In the genomic region with DNA sequence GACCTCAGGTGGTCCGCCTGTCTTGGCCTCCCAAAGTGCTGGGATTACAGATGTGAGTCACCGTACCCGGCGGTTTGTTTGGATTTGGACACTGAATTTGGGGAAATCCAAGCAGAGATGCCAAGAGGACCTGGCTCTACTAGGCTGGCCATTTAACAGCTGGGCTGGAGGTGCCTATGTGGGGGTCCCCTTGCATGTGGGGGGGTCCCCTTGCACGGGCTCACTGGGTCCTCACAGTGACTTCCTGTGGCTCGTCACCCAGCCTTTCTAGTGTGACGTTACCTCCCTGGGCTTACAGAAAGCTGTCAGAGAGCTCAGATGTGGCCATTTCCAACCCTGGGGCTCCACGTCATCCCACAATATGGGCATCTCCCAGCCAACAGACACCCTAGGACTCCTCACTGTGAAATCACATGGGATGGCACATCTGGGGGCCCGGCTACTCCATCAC, we compare ENCODE assay signal across 12 cellular contexts. TPM values are rescaled to one million over a fixed set of nuclear protein-coding genes. Genes with fewer than 3 reads are reported as not detected.
DNase-seq lines count a peak whose midpoint lies in the region; ATAC-seq lines count a peak whose summit lies in the region.
"Had no signal": no experiment of that assay in that cellular context is flagged by ENCODE, and none has a peak within 500 bp of the region (broad histone marks: within the 10 kb centered on the region; RNA-seq: fewer than 3 reads in every experiment).

No MANE protein-coding gene starts in this region.

- peaks cover 22% of the 10 kb centered on the region for H3K4me1 Mint-ChIP-seq in activated CD8-positive, alpha-beta memory T cell treated with anti-CD3 and anti-CD28 coated beads, Interleukin-2, amount 10 ng/mL, durations not matched to agents 7 days and 5 days
- peaks cover 23% of the 10 kb centered on the region for H3K4me1 Mint-ChIP-seq in T-helper 1 cell treated with Interleukin-12 subunit alpha and Interleukin-12 subunit beta and Interleukin-4 antibody, amounts not matched to agents 30 μg/mL and 1 μg/mL, for 36 hours (ENCODE audit: low read depth)
- H3K4me1 Mint-ChIP-seq in stimulated activated memory B cell treated with anti-CD40 and anti-IgM and Interleukin-4, amounts not matched to agents 10 μg/mL and 1 μg/mL and 100 μg/mL, for 72 hours = peaks cover 43% of the 10 kb centered on the region

- peak overlapping the region; percentile 86 for H3K4me3 Mint-ChIP-seq in activated CD8-positive, alpha-beta memory T cell treated with anti-CD3 and anti-CD28 coated beads, Interleukin-2, amount 10 ng/mL, durations not matched to agents 7 days and 5 days
- peak overlapping the region; percentile 84 for H3K4me3 Mint-ChIP-seq in T-helper 1 cell treated with Interleukin-12 subunit alpha and Interleukin-12 subunit beta and Interleukin-4 antibody, amounts not matched to agents 30 μg/mL and 1 μg/mL, for 36 hours
- H3K4me3 Mint-ChIP-seq in stimulated activated memory B cell treated with anti-CD40 and anti-IgM and Interleukin-4, amounts not matched to agents 10 μg/mL and 1 μg/mL and 100 μg/mL, for 72 hours = peak overlapping the region; percentile 19

- peak; percentile 72 for DNase-seq in activated CD8-positive, alpha-beta memory T cell treated with anti-CD3 and anti-CD28 coated beads, Interleukin-2, amount 10 ng/mL, durations not matched to agents 7 days and 5 days
- no peak for DNase-seq in activated CD8-positive, alpha-beta memory T cell treated with anti-CD3 and anti-CD28 coated beads for 24 hours
- DNase-seq in NCI-H748 (lab: John Stamatoyannopoulos, UW; ENCODE audit: unreplicated experiment) (no peak), NCI-H1048 (lab: John Stamatoyannopoulos, UW) (no peak)
- DNase-seq: dorsolateral prefrontal cortex, NCI-H1436, right cardiac atrium, transverse colon had no signal

- CTCF ChIA-PET in activated CD8-positive, alpha-beta memory T cell treated with anti-CD3 and anti-CD28 coated beads, Interleukin-2, amount 10 ng/mL, durations not matched to agents 7 days and 5 days (lab: Charles Lee) = interaction anchor here (1.0 to 3.8 kb wide), 13 partner anchors 9 to 261 kb away, joined by 3 to 25 read pairs (median 5); no protein-coding TSS in a partner anchor

- ATAC-seq in activated CD8-positive, alpha-beta memory T cell treated with anti-CD3 and anti-CD28 coated beads, Interleukin-2, amount 10 ng/mL, durations not matched to agents 7 days and 5 days = peak; percentile 67
- ATAC-seq in GM21390 (IDR thresholded peaks at IDR 0.05; ENCODE audit: unreplicated experiment) (peak; percentile 28), GM21786 (IDR thresholded peaks at IDR 0.05; ENCODE audit: unreplicated experiment) (no peak)
- no peak for ATAC-seq in stimulated activated memory B cell treated with anti-CD40 and anti-IgM and Interleukin-4, amounts not matched to agents 10 μg/mL and 1 μg/mL and 100 μg/mL, for 72 hours
- ATAC-seq: right cardiac atrium had no signal

- peak overlapping the region; percentile 94 for H3K27ac Mint-ChIP-seq in activated CD8-positive, alpha-beta memory T cell treated with anti-CD3 and anti-CD28 coated beads, Interleukin-2, amount 10 ng/mL, durations not matched to agents 7 days and 5 days
- H3K27ac Mint-ChIP-seq in T-helper 1 cell treated with Interleukin-12 subunit alpha and Interleukin-12 subunit beta and Interleukin-4 antibody, amounts not matched to agents 30 μg/mL and 1 μg/mL, for 36 hours = peak overlapping the region; percentile 92
- peak overlapping the region; percentile 94 for H3K27ac Mint-ChIP-seq in stimulated activated memory B cell treated with anti-CD40 and anti-IgM and Interleukin-4, amounts not matched to agents 10 μg/mL and 1 μg/mL and 100 μg/mL, for 72 hours

- no peaks in the 10 kb centered on the region for H3K36me3 Mint-ChIP-seq in activated CD8-positive, alpha-beta memory T cell treated with anti-CD3 and anti-CD28 coated beads, Interleukin-2, amount 10 ng/mL, durations not matched to agents 7 days and 5 days
- no peaks in the 10 kb centered on the region for H3K36me3 Mint-ChIP-seq in T-helper 1 cell treated with Interleukin-12 subunit alpha and Interleukin-12 subunit beta and Interleukin-4 antibody, amounts not matched to agents 30 μg/mL and 1 μg/mL, for 36 hours (ENCODE audit: low read depth)
- no peaks in the 10 kb centered on the region for H3K36me3 Mint-ChIP-seq in stimulated activated memory B cell treated with anti-CD40 and anti-IgM and Interleukin-4, amounts not matched to agents 10 μg/mL and 1 μg/mL and 100 μg/mL, for 72 hours

- no peaks in the 10 kb centered on the region for H3K9me3 Mint-ChIP-seq in activated CD8-positive, alpha-beta memory T cell treated with anti-CD3 and anti-CD28 coated beads, Interleukin-2, amount 10 ng/mL, durations not matched to agents 7 days and 5 days (ENCODE audit: low read depth)
- no peaks in the 10 kb centered on the region for H3K9me3 Mint-ChIP-seq in T-helper 1 cell treated with Interleukin-12 subunit alpha and Interleukin-12 subunit beta and Interleukin-4 antibody, amounts not matched to agents 30 μg/mL and 1 μg/mL, for 36 hours
- H3K9me3 Mint-ChIP-seq in stimulated activated memory B cell treated with anti-CD40 and anti-IgM and Interleukin-4, amounts not matched to agents 10 μg/mL and 1 μg/mL and 100 μg/mL, for 72 hours = no peaks in the 10 kb centered on the region

- H3K27me3 Mint-ChIP-seq in activated CD8-positive, alpha-beta memory T cell treated with anti-CD3 and anti-CD28 coated beads, Interleukin-2, amount 10 ng/mL, durations not matched to agents 7 days and 5 days = no peaks in the 10 kb centered on the region
- H3K27me3 Mint-ChIP-seq in T-helper 1 cell treated with Interleukin-12 subunit alpha and Interleukin-12 subunit beta and Interleukin-4 antibody, amounts not matched to agents 30 μg/mL and 1 μg/mL, for 36 hours (ENCODE audit: low read depth) = no peaks in the 10 kb centered on the region
- no peaks in the 10 kb centered on the region for H3K27me3 Mint-ChIP-seq in stimulated activated memory B cell treated with anti-CD40 and anti-IgM and Interleukin-4, amounts not matched to agents 10 μg/mL and 1 μg/mL and 100 μg/mL, for 72 hours

RNA-seq across cellular contexts. Expression of a gene that starts 49.3 kb away (rescaled TPM):
- total RNA-seq in activated CD8-positive, alpha-beta memory T cell treated with anti-CD3 and anti-CD28 coated beads, Interleukin-2, amount 10 ng/mL, durations not matched to agents 7 days and 5 days = 10 to 100 TPM; 14.4 to 18.6 TPM

Comparison
In these comparisons a context has a peak if more than half of its experiments do, and no peak if none do; other contexts are left out.
1. ATAC-seq: peak in activated CD8-positive, alpha-beta memory T cell treated with anti-CD3 and anti-CD28 coated beads, Interleukin-2, amount 10 ng/mL, durations not matched to agents 7 days and 5 days (single experiment) and GM21390 (single experiment); none in stimulated activated memory B cell treated with anti-CD40 and anti-IgM and Interleukin-4, amounts not matched to agents 10 μg/mL and 1 μg/mL and 100 μg/mL, for 72 hours (single experiment) and GM21786 (single experiment).
2. H3K4me3 Mint-ChIP-seq: peak in every context shown above with its lines; median percentile 86 in activated CD8-positive, alpha-beta memory T cell treated with anti-CD3 and anti-CD28 coated beads, Interleukin-2, amount 10 ng/mL, durations not matched to agents 7 days and 5 days; 84 in T-helper 1 cell treated with Interleukin-12 subunit alpha and Interleukin-12 subunit beta and Interleukin-4 antibody, amounts not matched to agents 30 μg/mL and 1 μg/mL, for 36 hours; 19 in stimulated activated memory B cell treated with anti-CD40 and anti-IgM and Interleukin-4, amounts not matched to agents 10 μg/mL and 1 μg/mL and 100 μg/mL, for 72 hours.
3. Peak in every context shown above with its lines, with median percentiles within 50 percentile points of each other: H3K27ac Mint-ChIP-seq.